14 cellular contexts compared by ENCODE assay signal in the genomic region with DNA sequence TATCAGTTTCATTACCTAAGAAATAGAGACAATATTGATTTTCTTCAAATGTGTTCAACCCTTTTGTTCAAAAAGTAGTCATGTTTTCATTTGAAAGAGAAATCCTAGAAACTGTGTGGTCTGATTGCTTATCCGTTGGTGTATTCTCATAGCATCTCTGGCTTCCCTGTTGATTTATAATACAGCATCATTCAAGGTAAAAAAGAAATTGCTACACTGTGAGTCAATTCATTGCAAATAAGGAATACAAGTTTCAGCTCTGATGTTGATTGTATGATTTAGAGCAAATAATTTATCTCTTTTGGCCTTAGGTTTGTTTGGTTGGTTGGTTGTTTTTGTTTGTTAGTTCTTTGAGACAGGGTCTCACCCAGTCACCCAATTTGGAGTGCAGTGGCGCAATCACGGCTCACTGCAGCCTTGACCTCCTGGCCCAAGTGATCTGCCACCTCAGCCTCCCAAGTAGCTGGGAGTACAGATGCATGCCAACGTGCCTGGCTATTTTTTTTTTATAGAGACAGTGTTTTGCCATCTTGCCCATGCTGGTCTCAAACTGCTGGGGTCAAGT.
"Had no signal": no experiment of that assay in that cellular context is flagged by ENCODE, and none has a peak within 500 bp of the region (broad histone marks: within the 10 kb centered on the region; RNA-seq: fewer than 3 reads in every experiment).

No MANE protein-coding gene starts in this region.

- H3K27ac ChIP-seq: left ventricle myocardium inferior, tibial artery had no signal

- H3K4me3 Mint-ChIP-seq: activated CD8-positive, alpha-beta T cell treated with anti-CD3 and anti-CD28 coated beads, Interleukin-2, amount 10 ng/mL, durations not matched to agents 7 days and 5 days; activated naive CD8-positive, alpha-beta T cell; naive thymus-derived CD8-positive, alpha-beta T cell had no signal

- H3K27ac Mint-ChIP-seq: activated CD8-positive, alpha-beta T cell treated with anti-CD3 and anti-CD28 coated beads, Interleukin-2, amount 10 ng/mL, durations not matched to agents 7 days and 5 days; naive thymus-derived CD8-positive, alpha-beta T cell had no signal

- H3K36me3 Mint-ChIP-seq: naive thymus-derived CD8-positive, alpha-beta T cell had no signal

- H3K27me3 ChIP-seq: tibial artery had no signal

- DNase-seq: activated CD8-positive, alpha-beta T cell treated with anti-CD3 and anti-CD28 coated beads, Interleukin-2, amount 10 ng/mL, durations not matched to agents 7 days and 5 days; aorta; effector CD8-positive, alpha-beta T cell; hippocampal formation; left ventricle myocardium inferior; naive thymus-derived CD8-positive, alpha-beta T cell; nucleus accumbens; posterior cingulate gyrus; retina; stimulated activated CD4-positive, alpha-beta T cell treated with anti-CD3 and anti-CD28 coated beads, Interleukin-2, amount 100 ng/mL, for 48 hours; stimulated activated naive CD4-positive, alpha-beta T cell; SW 1271; tibial artery had no signal

- H3K4me1 ChIP-seq: left ventricle myocardium inferior, tibial artery had no signal

- H3K36me3 ChIP-seq: left ventricle myocardium inferior, tibial artery had no signal

- H3K4me3 ChIP-seq: left ventricle myocardium inferior, tibial artery had no signal
